ENCODE assay signal across 1 cellular context in the genomic region with DNA sequence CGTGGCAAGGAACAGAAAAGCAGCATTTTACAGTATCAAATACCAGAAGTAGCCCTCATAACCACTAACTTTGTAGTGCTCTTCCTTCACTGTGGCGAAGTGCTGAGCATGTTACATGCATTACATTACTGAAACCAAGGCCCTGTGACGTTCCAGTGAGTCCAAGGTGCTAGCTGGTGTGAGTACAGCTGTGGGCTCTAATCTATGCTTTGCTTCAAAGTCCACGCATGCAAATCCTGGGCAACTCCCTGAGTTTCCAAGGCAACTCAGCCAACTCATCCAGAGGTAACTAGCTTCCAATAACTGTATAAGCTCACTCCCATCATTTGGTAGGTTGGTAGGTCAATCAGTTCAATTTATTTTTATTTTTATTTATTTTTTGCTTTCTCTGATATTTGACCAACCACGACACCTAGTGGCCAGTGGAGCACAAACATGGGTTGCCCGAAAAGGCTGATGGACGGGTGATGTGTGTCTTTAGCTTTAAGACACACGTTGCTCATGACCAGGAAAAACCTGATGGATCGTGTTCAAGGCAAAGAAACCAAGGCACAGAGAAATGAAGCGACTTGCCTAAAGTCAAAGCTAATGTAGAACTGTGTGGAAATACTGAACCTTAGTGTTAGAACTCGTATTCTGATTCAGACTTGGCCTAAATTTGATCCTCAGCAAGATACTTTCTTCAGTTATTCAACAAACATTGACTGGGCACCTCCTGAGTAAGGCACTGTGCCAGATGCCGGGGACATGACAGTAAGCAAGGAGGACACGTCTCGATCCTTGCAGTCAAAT.
TF ChIP-seq lines count a peak whose summit lies in the region.

No MANE protein-coding gene starts in this region.

TF ChIP-seq in K562, 482 proteins besides CTCF, POLR2A, EP300 and RAD21 (continued from another document):
- TF ChIP-seq, protein P1, sequence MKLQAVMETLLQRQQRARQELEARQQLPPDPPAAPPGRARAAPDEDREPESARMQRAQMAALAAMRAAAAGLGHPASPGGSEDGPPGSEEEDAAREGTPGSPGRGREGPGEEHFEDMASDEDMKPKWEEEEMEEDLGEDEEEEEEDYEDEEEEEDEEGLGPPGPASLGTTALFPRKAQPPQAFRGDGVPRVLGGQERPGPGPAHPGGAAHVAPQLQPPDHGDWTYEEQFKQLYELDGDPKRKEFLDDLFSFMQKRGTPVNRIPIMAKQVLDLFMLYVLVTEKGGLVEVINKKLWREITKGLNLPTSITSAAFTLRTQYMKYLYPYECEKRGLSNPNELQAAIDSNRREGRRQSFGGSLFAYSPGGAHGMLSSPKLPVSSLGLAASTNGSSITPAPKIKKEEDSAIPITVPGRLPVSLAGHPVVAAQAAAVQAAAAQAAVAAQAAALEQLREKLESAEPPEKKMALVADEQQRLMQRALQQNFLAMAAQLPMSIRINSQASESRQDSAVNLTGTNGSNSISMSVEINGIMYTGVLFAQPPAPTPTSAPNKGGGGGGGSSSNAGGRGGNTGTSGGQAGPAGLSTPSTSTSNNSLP (IDR thresholded peaks at IDR 0.05; ENCODE audit: borderline replicate concordance, low read depth, low read length), result peak; percentile 17; the same call in 1 of the 2 replicates
- peak in 1 of 2 experiments; percentile 42; a peak in 1 of 4 replicates for TF ChIP-seq FOXA3 (CRISPR knock-in tag; conservative IDR thresholded peaks at IDR 0.05 in 1 of 2, IDR thresholded peaks at IDR 0.05 in 1 of 2)
- TF ChIP-seq, protein P2, sequence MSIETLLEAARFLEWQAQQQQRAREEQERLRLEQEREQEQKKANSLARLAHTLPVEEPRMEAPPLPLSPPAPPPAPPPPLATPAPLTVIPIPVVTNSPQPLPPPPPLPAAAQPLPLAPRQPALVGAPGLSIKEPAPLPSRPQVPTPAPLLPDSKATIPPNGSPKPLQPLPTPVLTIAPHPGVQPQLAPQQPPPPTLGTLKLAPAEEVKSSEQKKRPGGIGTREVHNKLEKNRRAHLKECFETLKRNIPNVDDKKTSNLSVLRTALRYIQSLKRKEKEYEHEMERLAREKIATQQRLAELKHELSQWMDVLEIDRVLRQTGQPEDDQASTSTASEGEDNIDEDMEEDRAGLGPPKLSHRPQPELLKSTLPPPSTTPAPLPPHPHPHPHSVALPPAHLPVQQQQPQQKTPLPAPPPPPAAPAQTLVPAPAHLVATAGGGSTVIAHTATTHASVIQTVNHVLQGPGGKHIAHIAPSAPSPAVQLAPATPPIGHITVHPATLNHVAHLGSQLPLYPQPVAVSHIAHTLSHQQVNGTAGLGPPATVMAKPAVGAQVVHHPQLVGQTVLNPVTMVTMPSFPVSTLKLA (conservative IDR thresholded peaks at IDR 0.05), result 0 out of 4 replicates have a peak, but pooled peaks of 1 of the 2 experiments have one; percentile 12
- TF ChIP-seq ZFX (CRISPR knock-in tag; IDR thresholded peaks at IDR 0.05), result 0 out of 2 replicates have a peak, but pooled peaks have one; percentile 8
